ENCODE assay signal across 7 cellular contexts in the genomic region with DNA sequence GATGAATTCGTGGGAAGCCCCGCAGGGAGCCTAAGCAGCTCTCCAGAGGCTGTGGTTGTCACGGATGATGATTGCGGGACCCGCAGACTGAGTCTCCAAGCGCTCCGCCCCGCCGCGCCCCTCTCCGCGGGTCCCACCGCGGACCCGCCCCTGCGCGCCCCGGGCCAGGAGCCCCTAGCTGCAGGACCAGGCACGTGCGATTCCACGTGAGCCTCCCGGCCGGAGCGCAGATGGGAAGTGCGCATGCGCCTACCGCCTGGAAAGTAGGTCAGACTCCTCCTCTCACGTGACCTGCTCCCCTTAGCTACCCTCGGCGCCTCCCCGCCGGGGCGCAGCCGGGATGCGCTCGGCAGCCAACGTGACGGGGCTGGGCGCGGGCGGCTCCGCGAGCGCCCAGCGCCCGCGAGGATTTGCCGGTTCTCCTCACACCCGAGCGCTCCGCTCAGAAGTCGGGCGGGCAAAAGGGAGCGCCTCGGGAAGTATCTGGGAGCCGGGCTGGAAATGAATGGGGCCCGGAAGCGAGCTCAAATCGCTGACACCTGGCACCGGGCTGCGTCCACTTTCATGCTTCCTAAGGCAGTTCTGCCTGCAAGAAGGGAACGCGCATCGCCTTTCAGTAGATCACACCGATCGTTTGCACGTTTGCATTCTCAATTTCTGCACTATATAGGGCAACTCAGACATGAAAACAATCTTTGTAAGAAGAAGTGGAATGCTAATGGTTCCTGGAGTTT. TPM values are rescaled to one million over a fixed set of nuclear protein-coding genes. Genes with fewer than 3 reads are reported as not detected.
DNase-seq lines count a peak whose midpoint lies in the region; ATAC-seq and TF ChIP-seq lines count a peak whose summit lies in the region.

No MANE protein-coding gene starts in this region.

- DNase-seq in NCI-H2081 (lab: John Stamatoyannopoulos, UW): peak; percentile 96 to 98
- peak; percentile 90 to 93 for DNase-seq in breast epithelium (ENCODE audit: low spot score in 2 of 2)

- H3K4me3 ChIP-seq in breast epithelium: peak overlapping the region; percentile 42 to 69 (median 60)
- peak overlapping the region; percentile 66 for H3K4me3 ChIP-seq in iPS-18c (ENCODE audit: insufficient read depth, low read depth, low read length)
- peak overlapping the region; percentile 76 to 86 (median 78) for H3K4me3 ChIP-seq in skeletal muscle tissue (ENCODE audit: low read length in 3 of 3)

- intact Hi-C loops in breast epithelium (cut with DNase I; ENCODE audit: low total_unique reads): no loop called here

- H3K4me1 ChIP-seq in breast epithelium (no peaks in the 10 kb centered on the region), skeletal muscle tissue (ENCODE audit: control insufficient read depth in 3 of 3, insufficient read depth in 3 of 3, low read length in 3 of 3) (peaks cover 5 to 14% (median 10%) of the 10 kb centered on the region in 3 donors)

- H3K27ac ChIP-seq in VCaP (peak overlapping the region; percentile 68), breast epithelium (peak overlapping the region; percentile 85), skeletal muscle tissue (ENCODE audit: low read depth, low read length) (peak overlapping the region; percentile 76)

- H3K9me3 ChIP-seq in breast epithelium (no peaks in the 10 kb centered on the region), iPS-18c (ENCODE audit: control insufficient read depth, insufficient read depth, low read length) (peaks cover 2% of the 10 kb centered on the region), skeletal muscle tissue (ENCODE audit: control insufficient read depth in 3 of 3, low read length in 3 of 3) (no peaks in the 10 kb centered on the region)

- H3K36me3 ChIP-seq in breast epithelium: no peaks in the 10 kb centered on the region
- H3K36me3 ChIP-seq in skeletal muscle tissue (ENCODE audit: control insufficient read depth in 3 of 3, insufficient read depth in 3 of 3, low read length in 3 of 3): no peaks in the 10 kb centered on the region

- H3K27me3 ChIP-seq in breast epithelium (no peaks in the 10 kb centered on the region), skeletal muscle tissue (ENCODE audit: control insufficient read depth in 3 of 3, insufficient read depth in 3 of 3, low read length in 3 of 3) (no peaks in the 10 kb centered on the region)

- TF ChIP-seq CTCF in VCaP (conservative IDR thresholded peaks at IDR 0.05): no peak
- TF ChIP-seq CTCF in breast epithelium (IDR thresholded peaks at IDR 0.05): peak in 1 of 3 donors; percentile 8

- no peak for TF ChIP-seq POLR2A in breast epithelium (IDR thresholded peaks at IDR 0.05)

- ATAC-seq in GM18520 (IDR thresholded peaks at IDR 0.05; ENCODE audit: unreplicated experiment) (peak; percentile 72), HG03039 (IDR thresholded peaks at IDR 0.05; ENCODE audit: unreplicated experiment) (peak; percentile 96)

- peak overlapping the region; percentile 52 to 79 (median 73) for H3K9ac ChIP-seq in skeletal muscle tissue (ENCODE audit: low read depth in 1 of 3, low read length in 3 of 3)

RNA-seq across cellular contexts. Expression of gene HLF, which starts 26.4 kb away (rescaled TPM):
- total RNA-seq in breast epithelium: 10 to 100 TPM; 11.8 to 21.4 (median 13.4) TPM
- 4.7 TPM for total RNA-seq in skeletal muscle tissue

Comparison
In these comparisons a context has a peak if more than half of its experiments do, and no peak if none do; other contexts are left out.
1. Peak in every context shown above with its lines: DNase-seq, ATAC-seq, H3K4me3 ChIP-seq and H3K27ac ChIP-seq.